ENCODE assay signal across 9 cellular contexts in genomic region chrX:78024349-78025108, GRCh38. TPM values are rescaled to one million over a fixed set of nuclear protein-coding genes. Genes with fewer than 3 reads are reported as not detected.
DNase-seq lines count a peak whose midpoint lies in the region; ATAC-seq and TF ChIP-seq lines count a peak whose summit lies in the region.
"Had no signal": no experiment of that assay in that cellular context is flagged by ENCODE, and none has a peak within 500 bp of the region (broad histone marks: within the 10 kb centered on the region; RNA-seq: fewer than 3 reads in every experiment).

No MANE protein-coding gene starts in this region.

- WGBS in stomach, 5 donors = 27 to 46% (median 43%) methylated on average over 7 of the region's 7 CpGs

- POLR2A ChIA-PET in activated naive CD8-positive, alpha-beta T cell treated with anti-CD3 and anti-CD28 coated beads, Interleukin-2, amount 10 ng/mL, durations not matched to agents 7 days and 5 days (lab: Charles Lee) = interaction anchor here (1.2 kb wide), 1 partner anchor 117 kb away, joined by 3 read pairs; no protein-coding TSS in a partner anchor

- no peak overlapping the region for H3K27ac Mint-ChIP-seq in activated naive CD8-positive, alpha-beta T cell treated with anti-CD3 and anti-CD28 coated beads, Interleukin-2, amount 10 ng/mL, durations not matched to agents 7 days and 5 days
- H3K27ac Mint-ChIP-seq in activated naive CD8-positive, alpha-beta T cell treated with anti-CD3 and anti-CD28 coated beads for 36 hours = no peak overlapping the region
- H3K27ac Mint-ChIP-seq in T-helper 2 cell treated with Interferon-gamma antibody and Interleukin-4, amounts not matched to agents 5 μg/mL and 100 μg/mL, for 36 hours = no peak overlapping the region
- H3K27ac Mint-ChIP-seq: stimulated activated naive CD8-positive, alpha-beta T cell treated with anti-CD3 and anti-CD28 coated beads, Interleukin-15, amount 100 ng/mL, for 72 hours had no signal

- ATAC-seq in activated naive CD8-positive, alpha-beta T cell treated with anti-CD3 and anti-CD28 coated beads, Interleukin-2, amount 10 ng/mL, durations not matched to agents 7 days and 5 days (ENCODE audit: low read depth) = peak; percentile 52
- ATAC-seq in HG03354 (IDR thresholded peaks at IDR 0.05; ENCODE audit: poor library complexity, severe bottlenecking, unreplicated experiment) = peak; percentile 61
- ATAC-seq in activated CD4-positive, CD25-positive, alpha-beta regulatory T cell treated with anti-CD3 and anti-CD28 coated beads, Interleukin-2, amount 50 U/mL, for 24 hours = no peak
- ATAC-seq: stimulated activated naive CD8-positive, alpha-beta T cell treated with anti-CD3 and anti-CD28 coated beads, Interleukin-15, amount 100 ng/mL, for 72 hours had no signal

- no peaks in the 10 kb centered on the region for H3K36me3 ChIP-seq in stomach

- DNase-seq in activated naive CD8-positive, alpha-beta T cell treated with anti-CD3 and anti-CD28 coated beads, Interleukin-2, amount 10 ng/mL, durations not matched to agents 7 days and 5 days = no peak
- no peak for DNase-seq in activated naive CD8-positive, alpha-beta T cell treated with anti-CD3 and anti-CD28 coated beads for 36 hours
- DNase-seq in T-helper 2 cell treated with Interferon-gamma antibody and Interleukin-4, amounts not matched to agents 5 μg/mL and 100 μg/mL, for 36 hours (ENCODE audit: low spot score) = peak; percentile 4
- DNase-seq in fibroblast of pulmonary artery (ENCODE audit: low read depth) (peak; percentile 10), stomach (peak; percentile 71), NCI-H524 treated with DMSO at 0.1 percent for 48 hours (lab: John Stamatoyannopoulos, UW) (no peak)

- H3K4me3 Mint-ChIP-seq in activated naive CD8-positive, alpha-beta T cell treated with anti-CD3 and anti-CD28 coated beads, Interleukin-2, amount 10 ng/mL, durations not matched to agents 7 days and 5 days = no peak overlapping the region
- no peak overlapping the region for H3K4me3 Mint-ChIP-seq in activated naive CD8-positive, alpha-beta T cell treated with anti-CD3 and anti-CD28 coated beads for 36 hours
- no peak overlapping the region for H3K4me3 Mint-ChIP-seq in T-helper 2 cell treated with Interferon-gamma antibody and Interleukin-4, amounts not matched to agents 5 μg/mL and 100 μg/mL, for 36 hours
- H3K4me3 Mint-ChIP-seq: stimulated activated naive CD8-positive, alpha-beta T cell treated with anti-CD3 and anti-CD28 coated beads, Interleukin-15, amount 100 ng/mL, for 72 hours had no signal

- intact Hi-C loops in stomach (cut with DNase I; ENCODE audit: low total_unique reads) = no loop called here

- peaks cover 6% of the 10 kb centered on the region for H3K4me1 Mint-ChIP-seq in activated naive CD8-positive, alpha-beta T cell treated with anti-CD3 and anti-CD28 coated beads, Interleukin-2, amount 10 ng/mL, durations not matched to agents 7 days and 5 days
- H3K4me1 Mint-ChIP-seq in activated naive CD8-positive, alpha-beta T cell treated with anti-CD3 and anti-CD28 coated beads for 36 hours = peaks cover 5% of the 10 kb centered on the region
- peaks cover 3% of the 10 kb centered on the region for H3K4me1 Mint-ChIP-seq in T-helper 2 cell treated with Interferon-gamma antibody and Interleukin-4, amounts not matched to agents 5 μg/mL and 100 μg/mL, for 36 hours (ENCODE audit: low read depth)
- H3K4me1 Mint-ChIP-seq: stimulated activated naive CD8-positive, alpha-beta T cell treated with anti-CD3 and anti-CD28 coated beads, Interleukin-15, amount 100 ng/mL, for 72 hours had no signal

- no peak overlapping the region for H3K4me3 ChIP-seq in fibroblast of pulmonary artery (replicated peaks; ENCODE audit: low read depth, low read length)
- H3K4me3 ChIP-seq in stomach = no peak overlapping the region

- peak overlapping the region in 4 of 5 donors; percentile 9 to 50 (median 33) for H3K27ac ChIP-seq in stomach

- H3K27me3 ChIP-seq in stomach = no peaks in the 10 kb centered on the region

- no peak for TF ChIP-seq POLR2A in stomach (IDR thresholded peaks at IDR 0.05)

- no peaks in the 10 kb centered on the region for H3K9me3 ChIP-seq in stomach

- TF ChIP-seq CTCF in fibroblast of pulmonary artery (IDR thresholded peaks at IDR 0.05; ENCODE audit: low read length, missing control alignments) (peak; percentile 55), stomach (IDR thresholded peaks at IDR 0.05) (peak in 4 of 7 experiments; percentile 15 to 67 (median 47))

- no peaks in the 10 kb centered on the region for H3K4me1 ChIP-seq in stomach

- H3K9me3 Mint-ChIP-seq in activated naive CD8-positive, alpha-beta T cell treated with anti-CD3 and anti-CD28 coated beads, Interleukin-2, amount 10 ng/mL, durations not matched to agents 7 days and 5 days = no peaks in the 10 kb centered on the region
- no peaks in the 10 kb centered on the region for H3K9me3 Mint-ChIP-seq in activated naive CD8-positive, alpha-beta T cell treated with anti-CD3 and anti-CD28 coated beads for 36 hours
- no peaks in the 10 kb centered on the region for H3K9me3 Mint-ChIP-seq in T-helper 2 cell treated with Interferon-gamma antibody and Interleukin-4, amounts not matched to agents 5 μg/mL and 100 μg/mL, for 36 hours
- H3K9me3 Mint-ChIP-seq: stimulated activated naive CD8-positive, alpha-beta T cell treated with anti-CD3 and anti-CD28 coated beads, Interleukin-15, amount 100 ng/mL, for 72 hours had no signal

- no peaks in the 10 kb centered on the region for H3K27me3 Mint-ChIP-seq in activated naive CD8-positive, alpha-beta T cell treated with anti-CD3 and anti-CD28 coated beads, Interleukin-2, amount 10 ng/mL, durations not matched to agents 7 days and 5 days
- no peaks in the 10 kb centered on the region for H3K27me3 Mint-ChIP-seq in activated naive CD8-positive, alpha-beta T cell treated with anti-CD3 and anti-CD28 coated beads for 36 hours
- no peaks in the 10 kb centered on the region for H3K27me3 Mint-ChIP-seq in T-helper 2 cell treated with Interferon-gamma antibody and Interleukin-4, amounts not matched to agents 5 μg/mL and 100 μg/mL, for 36 hours (ENCODE audit: low read depth)
- H3K27me3 Mint-ChIP-seq: stimulated activated naive CD8-positive, alpha-beta T cell treated with anti-CD3 and anti-CD28 coated beads, Interleukin-15, amount 100 ng/mL, for 72 hours had no signal

- TF ChIP-seq EP300 in stomach (IDR thresholded peaks at IDR 0.05) = no peak

- peaks cover 2% of the 10 kb centered on the region for H3K36me3 Mint-ChIP-seq in activated naive CD8-positive, alpha-beta T cell treated with anti-CD3 and anti-CD28 coated beads, Interleukin-2, amount 10 ng/mL, durations not matched to agents 7 days and 5 days
- H3K36me3 Mint-ChIP-seq in activated naive CD8-positive, alpha-beta T cell treated with anti-CD3 and anti-CD28 coated beads for 36 hours = no peaks in the 10 kb centered on the region
- H3K36me3 Mint-ChIP-seq in T-helper 2 cell treated with Interferon-gamma antibody and Interleukin-4, amounts not matched to agents 5 μg/mL and 100 μg/mL, for 36 hours (ENCODE audit: low read depth) = no peaks in the 10 kb centered on the region

RNA-seq across cellular contexts. Expression of gene PGAM4, which starts 55.1 kb away (rescaled TPM):
- total RNA-seq in activated naive CD8-positive, alpha-beta T cell treated with anti-CD3 and anti-CD28 coated beads, Interleukin-2, amount 10 ng/mL, durations not matched to agents 7 days and 5 days = not detected
- total RNA-seq in activated naive CD8-positive, alpha-beta T cell treated with anti-CD3 and anti-CD28 coated beads for 36 hours = under 1 TPM in 1 of 2 experiments, not detected in 1; 0.92 TPM
- not detected for total RNA-seq in stomach
- not detected for polyA plus RNA-seq in stomach

Comparison
In these comparisons a context has a peak if more than half of its experiments do, and no peak if none do; other contexts are left out.
1. ATAC-seq: peak in activated naive CD8-positive, alpha-beta T cell treated with anti-CD3 and anti-CD28 coated beads, Interleukin-2, amount 10 ng/mL, durations not matched to agents 7 days and 5 days (single experiment) and HG03354 (single experiment); none in activated CD4-positive, CD25-positive, alpha-beta regulatory T cell treated with anti-CD3 and anti-CD28 coated beads, Interleukin-2, amount 50 U/mL, for 24 hours (0 of 2).
2. DNase-seq: peak in T-helper 2 cell treated with Interferon-gamma antibody and Interleukin-4, amounts not matched to agents 5 μg/mL and 100 μg/mL, for 36 hours (single experiment), fibroblast of pulmonary artery (single experiment) and stomach (single experiment); none in activated naive CD8-positive, alpha-beta T cell treated with anti-CD3 and anti-CD28 coated beads, Interleukin-2, amount 10 ng/mL, durations not matched to agents 7 days and 5 days (single experiment), activated naive CD8-positive, alpha-beta T cell treated with anti-CD3 and anti-CD28 coated beads for 36 hours (single experiment) and NCI-H524 treated with DMSO at 0.1 percent for 48 hours (single experiment).